Comparison of ENCODE assay signal across 1 cellular context in genomic region chr15:62985768-62986167, GRCh38.
TF ChIP-seq lines count a peak whose summit lies in the region.

No MANE protein-coding gene starts in this region.

TF ChIP-seq in GM23338, 12 proteins besides CTCF, POLR2A, EP300 and RAD21 (continued from another document):
- no peak for TF ChIP-seq ZNF462 (CRISPR knock-in tag; IDR thresholded peaks at IDR 0.05)
- no peak for TF ChIP-seq NANOG (IDR thresholded peaks at IDR 0.05; ENCODE audit: borderline replicate concordance)
- TF ChIP-seq STAT1 (IDR thresholded peaks at IDR 0.05; ENCODE audit: unreplicated experiment): no peak
- no peak for TF ChIP-seq ETS1 (IDR thresholded peaks at IDR 0.05)
- TF ChIP-seq ZNF331 (CRISPR knock-in tag; IDR thresholded peaks at IDR 0.05; ENCODE audit: low read depth): no peak
- TF ChIP-seq EZH2phosphoT487 (IDR thresholded peaks at IDR 0.05; ENCODE audit: unreplicated experiment): no peak
- TF ChIP-seq JUNB (IDR thresholded peaks at IDR 0.05; ENCODE audit: unreplicated experiment): no peak
- TF ChIP-seq CREB1 (CRISPR knock-in tag; IDR thresholded peaks at IDR 0.05; ENCODE audit: low read depth): no peak
TF ChIP-seq in GM23338: peak in this region for 0.
